17 cellular contexts compared by ENCODE assay signal in the genomic region with DNA sequence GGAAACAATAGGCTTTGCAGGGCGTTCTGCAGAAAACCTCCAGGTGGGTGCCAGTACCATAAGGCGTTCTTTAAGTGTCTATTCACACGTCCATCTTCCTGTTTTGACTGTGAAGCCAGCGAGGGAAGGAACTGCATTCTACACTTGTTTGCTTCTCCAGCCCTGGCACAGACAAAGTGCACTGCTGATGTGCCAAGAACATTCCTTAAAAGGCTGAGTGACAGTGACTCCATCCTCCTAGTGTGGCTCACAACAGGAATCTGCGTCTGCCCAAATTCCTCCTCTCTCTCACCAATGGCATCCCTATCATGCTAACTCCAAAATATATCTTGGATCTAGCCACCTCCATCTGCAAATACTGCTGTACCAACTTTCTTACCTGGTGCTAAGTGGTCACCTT.
"Had no signal": no experiment of that assay in that cellular context is flagged by ENCODE, and none has a peak within 500 bp of the region (broad histone marks: within the 10 kb centered on the region; RNA-seq: fewer than 3 reads in every experiment).

No MANE protein-coding gene starts in this region.

- H3K36me3 ChIP-seq: brain microvascular endothelial cell, gastroesophageal sphincter had no signal

- H3K27ac ChIP-seq: brain microvascular endothelial cell, gastroesophageal sphincter, neural progenitor cell had no signal

- H3K4me2 ChIP-seq: neural progenitor cell had no signal

- H3K4me1 ChIP-seq: neural progenitor cell had no signal

- H3K4me3 ChIP-seq: gastroesophageal sphincter, mucosa of descending colon, neural progenitor cell had no signal

- H3K9ac ChIP-seq: neural progenitor cell had no signal

- DNase-seq: activated CD4-positive, alpha-beta T cell treated with anti-CD3 and anti-CD28 coated beads, Interleukin-2, amount 10 ng/mL, durations not matched to agents 7 days and 5 days; activated CD8-positive, alpha-beta memory T cell treated with anti-CD3 and anti-CD28 coated beads, Interleukin-2, amount 50 U/mL, for 48 hours; activated effector memory CD4-positive, alpha-beta T cell treated with Interleukin-2 at 50 U/mL for 16 hours; activated naive CD4-positive, alpha-beta T cell treated with anti-CD3 and anti-CD28 coated beads, Interleukin-2, amount 50 U/mL, for 16 hours; activated T-cell treated with anti-CD3 and anti-CD28 coated beads, Interleukin-2, amount 50 U/mL, for 48 hours; aorta; brain microvascular endothelial cell; cerebellar nuclear complex; effector CD4-positive, alpha-beta T cell; immature natural killer cell; mucosa of descending colon; naive B cell; stimulated activated naive B cell treated with anti-CD40 and anti-IgM and Interleukin-4, amounts not matched to agents 10 μg/mL and 1 μg/mL and 100 μg/mL, for 72 hours; T1000 had no signal

- H2AFZ ChIP-seq: neural progenitor cell had no signal

- ATAC-seq: activated CD4-positive, CD25-positive, alpha-beta regulatory T cell treated with anti-CD3 and anti-CD28 coated beads, Interleukin-2, amount 50 U/mL, for 24 hours; gastroesophageal sphincter; mucosa of descending colon; stimulated activated naive B cell treated with anti-CD40 and anti-IgM and Interleukin-4, amounts not matched to agents 10 μg/mL and 1 μg/mL and 100 μg/mL, for 72 hours had no signal

- H3K27me3 ChIP-seq: brain microvascular endothelial cell, gastroesophageal sphincter, neural progenitor cell had no signal
